ENCODE assay signal across 10 cellular contexts in genomic region chr17:47918991-47919390, GRCh38. TPM values are rescaled to one million over a fixed set of nuclear protein-coding genes. Genes with fewer than 3 reads are reported as not detected.
"Had no signal": no experiment of that assay in that cellular context is flagged by ENCODE, and none has a peak within 500 bp of the region (broad histone marks: within the 10 kb centered on the region; RNA-seq: fewer than 3 reads in every experiment).

No MANE protein-coding gene starts in this region.

- ATAC-seq: GM23338 had no signal

- DNase-seq: H9, HCEC 1CT, HFFc6, IMR-90, KG1 had no signal

- H2AFZ ChIP-seq: GM23338 had no signal

- H3K9me3 Mint-ChIP-seq: GM23338, H9, HFFc6 had no signal

- H3K4me3 Mint-ChIP-seq: GM23338, H9, HFFc6 had no signal

- H3K4me1 Mint-ChIP-seq: GM23338, H9 had no signal

- H3K27ac ChIP-seq: HL-60 had no signal

- H3K4me2 ChIP-seq: GM23338 had no signal

- H3K27ac Mint-ChIP-seq: GM23338, H9, HFFc6 had no signal

- FAIRE-seq: H1, H54 had no signal

- H3K4me3 ChIP-seq: GM23338 had no signal

RNA-seq across cellular contexts. Expression of gene PRR15L, which starts 38.7 kb away (rescaled TPM):
- total RNA-seq: GM23338, H9, HFFc6, HT1080, IMR-90 had no signal
- polyA plus RNA-seq: IMR-90 had no signal
